8 cellular contexts compared by ENCODE assay signal in the genomic region with DNA sequence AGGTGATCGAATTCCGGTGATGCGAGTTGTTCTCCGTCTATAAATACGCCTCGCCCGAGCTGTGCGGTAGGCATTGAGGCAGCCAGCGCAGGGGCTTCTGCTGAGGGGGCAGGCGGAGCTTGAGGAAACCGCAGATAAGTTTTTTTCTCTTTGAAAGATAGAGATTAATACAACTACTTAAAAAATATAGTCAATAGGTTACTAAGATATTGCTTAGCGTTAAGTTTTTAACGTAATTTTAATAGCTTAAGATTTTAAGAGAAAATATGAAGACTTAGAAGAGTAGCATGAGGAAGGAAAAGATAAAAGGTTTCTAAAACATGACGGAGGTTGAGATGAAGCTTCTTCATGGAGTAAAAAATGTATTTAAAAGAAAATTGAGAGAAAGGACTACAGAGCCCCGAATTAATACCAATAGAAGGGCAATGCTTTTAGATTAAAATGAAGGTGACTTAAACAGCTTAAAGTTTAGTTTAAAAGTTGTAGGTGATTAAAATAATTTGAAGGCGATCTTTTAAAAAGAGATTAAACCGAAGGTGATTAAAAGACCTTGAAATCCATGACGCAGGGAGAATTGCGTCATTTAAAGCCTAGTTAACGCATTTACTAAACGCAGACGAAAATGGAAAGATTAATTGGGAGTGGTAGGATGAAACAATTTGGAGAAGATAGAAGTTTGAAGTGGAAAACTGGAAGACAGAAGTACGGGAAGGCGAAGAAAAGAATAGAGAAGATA. TPM values are rescaled to one million over a fixed set of nuclear protein-coding genes. Genes with fewer than 3 reads are reported as not detected.
DNase-seq lines count a peak whose midpoint lies in the region; ATAC-seq and TF ChIP-seq lines count a peak whose summit lies in the region.

A gene (plus strand): TSS at position 69 of the 736 bp plus-strand sequence.

- H3K27ac ChIP-seq in cardiac muscle cell (peak within 1 kb of the TSS; percentile 100), transverse colon (peak within 1 kb of the TSS; percentile 98 to 100 (median 99))

- peak; percentile 92 for TF ChIP-seq EP300 in transverse colon (IDR thresholded peaks at IDR 0.05; ENCODE audit: low read depth)

- H3K9me3 Mint-ChIP-seq in activated naive CD8-positive, alpha-beta T cell treated with anti-CD3 and anti-CD28 coated beads, Interleukin-2, amount 50 U/mL, for 24 hours: no peaks in the 10 kb centered on the region

- WGBS in transverse colon (ENCODE audit: low coverage in 1 of 2), 2 donors: 1% methylated on average over 24 of the region's 24 CpGs

- no peak within 1 kb of the TSS for H3K4me3 Mint-ChIP-seq in activated naive CD8-positive, alpha-beta T cell treated with anti-CD3 and anti-CD28 coated beads, Interleukin-2, amount 50 U/mL, for 24 hours

- in situ Hi-C loops in transverse colon (cut with MboI; ENCODE audit: low pct_ligation_motif_present in 1 of 4, low pct_unique_long_range_greater_than_20kb in 1 of 4, low sequenced_read_pairs in 3 of 4): no loop called here

- H3K27me3 ChIP-seq in cardiac muscle cell (no peaks in the 10 kb centered on the region), transverse colon (no peaks in the 10 kb centered on the region)

- H3K9me3 ChIP-seq in cardiac muscle cell (ENCODE audit: low read depth): no peaks in the 10 kb centered on the region
- H3K9me3 ChIP-seq in transverse colon: no peaks in the 10 kb centered on the region

- TF ChIP-seq CTCF in AG09319 (IDR thresholded peaks at IDR 0.05; ENCODE audit: low read depth, low read length): no peak
- TF ChIP-seq CTCF in cardiac muscle cell (IDR thresholded peaks at IDR 0.05; ENCODE audit: low read depth, low read length): no peak
- peak in 1 of 5 experiments; percentile 9 for TF ChIP-seq CTCF in transverse colon (IDR thresholded peaks at IDR 0.05)

- TF ChIP-seq POLR2A in transverse colon (IDR thresholded peaks at IDR 0.05): peak; percentile 100

- H3K36me3 ChIP-seq in cardiac muscle cell: peaks cover 42% of the 10 kb centered on the region
- H3K36me3 ChIP-seq in transverse colon: peaks cover 0 to 37% (median 15%) of the 10 kb centered on the region in 4 donors

- ATAC-seq in GM21526 (IDR thresholded peaks at IDR 0.05; ENCODE audit: low FRiP score, unreplicated experiment): peak; percentile 29
- no peak for ATAC-seq in activated naive CD8-positive, alpha-beta T cell treated with anti-CD3 and anti-CD28 coated beads, Interleukin-2, amount 50 U/mL, for 24 hours

- intact Hi-C loops in posterior vena cava (cut with DNase I): loop anchor here in 1 of 2 donors (2.0 kb wide), 1 partner anchor 76 kb away; a partner anchor contains a TSS
- intact Hi-C loops in transverse colon (cut with DNase I; ENCODE audit: low total_unique reads): loop anchor here (5.0 kb wide), 1 partner anchor 77 kb away; a partner anchor contains a TSS

- H3K4me1 Mint-ChIP-seq in activated naive CD8-positive, alpha-beta T cell treated with anti-CD3 and anti-CD28 coated beads, Interleukin-2, amount 50 U/mL, for 24 hours: peaks cover 37% of the 10 kb centered on the region

- DNase-seq in AG09319 (ENCODE audit: extremely low read depth, low read depth) (peak; percentile 96), NCI-H1436 (lab: John Stamatoyannopoulos, UW) (peak; percentile 89), SW480 (ENCODE audit: low spot score) (peak; percentile 95), cardiac muscle cell (ENCODE audit: low read depth in 1 of 2, low spot score in 1 of 2) (peak; percentile 94 to 98), posterior vena cava (ENCODE audit: low spot score) (peak; percentile 98), transverse colon (peak; percentile 96)
- DNase-seq in activated naive CD8-positive, alpha-beta T cell treated with anti-CD3 and anti-CD28 coated beads, Interleukin-2, amount 50 U/mL, for 24 hours: peak; percentile 94

- H3K27me3 Mint-ChIP-seq in activated naive CD8-positive, alpha-beta T cell treated with anti-CD3 and anti-CD28 coated beads, Interleukin-2, amount 50 U/mL, for 24 hours: no peaks in the 10 kb centered on the region

- H3K4me1 ChIP-seq in cardiac muscle cell (ENCODE audit: low read depth) (peaks cover 21% of the 10 kb centered on the region), transverse colon (peaks cover 29 to 32% (median 30%) of the 10 kb centered on the region in 4 donors)

- H3K4me3 ChIP-seq in cardiac muscle cell (peak within 1 kb of the TSS; percentile 99), transverse colon (peak within 1 kb of the TSS; percentile 74 to 93 (median 88))

- no peak within 1 kb of the TSS for H3K27ac Mint-ChIP-seq in activated naive CD8-positive, alpha-beta T cell treated with anti-CD3 and anti-CD28 coated beads, Interleukin-2, amount 50 U/mL, for 24 hours

- peaks cover 1% of the 10 kb centered on the region for H3K36me3 Mint-ChIP-seq in activated naive CD8-positive, alpha-beta T cell treated with anti-CD3 and anti-CD28 coated beads, Interleukin-2, amount 50 U/mL, for 24 hours (ENCODE audit: low read depth)

RNA-seq across cellular contexts. Expression of the gene that starts here (rescaled TPM):
- 3,311 and 7,439 TPM in 2 replicates for total RNA-seq in cardiac muscle cell
- 16,838 and 18,899 TPM in 2 replicates for polyA plus RNA-seq in cardiac muscle cell
- 1,000 to 10,000 TPM; 9,235 to 9,828 TPM for total RNA-seq in posterior vena cava
- over 10,000 TPM; 17,948 to 48,028 (median 23,406) TPM for total RNA-seq in transverse colon
